16 cellular contexts compared by ENCODE assay signal in genomic region chr16:17334096-17334495, GRCh38.
DNase-seq lines count a peak whose midpoint lies in the region; ATAC-seq and TF ChIP-seq lines count a peak whose summit lies in the region.
"Had no signal": no experiment of that assay in that cellular context is flagged by ENCODE, and none has a peak within 500 bp of the region (broad histone marks: within the 10 kb centered on the region; RNA-seq: fewer than 3 reads in every experiment).

No MANE protein-coding gene starts in this region.

- no peak overlapping the region for H4K91ac ChIP-seq in IMR-90 (ENCODE audit: insufficient read depth, low read depth, low read length)

- H3K4me2 ChIP-seq in IMR-90 (ENCODE audit: low read depth, low read length) (no peak overlapping the region), MM.1S (ENCODE audit: low read depth, low read length) (no peak overlapping the region)

- peaks cover 8% of the 10 kb centered on the region for H3K9me1 ChIP-seq in IMR-90 (ENCODE audit: insufficient read depth, low read length)

- no peaks in the 10 kb centered on the region for H3K9me2 ChIP-seq in MM.1S (replicated peaks; ENCODE audit: insufficient read depth, low read length)

- peaks cover 13 to 35% of the 10 kb centered on the region in 2 experiments; a peak in 3 of 4 replicates for H3K79me1 ChIP-seq in IMR-90 (ENCODE audit: low read depth in 1 of 2, low read length in 2 of 2)

- no peak overlapping the region for H2BK5ac ChIP-seq in IMR-90 (ENCODE audit: low read depth, low read length, poor library complexity, severe bottlenecking)

- peak; percentile 85 for ATAC-seq in IMR-90 (ENCODE audit: low read depth)
- ATAC-seq: natural killer cell treated with Interleukin-12 subunit alpha and Interleukin-12 subunit beta and Interleukin-15 and Interleukin-18, amount 100 ng/mL, for 72 hours had no signal

- no peaks in the 10 kb centered on the region for H3F3A ChIP-seq in MM.1S (ENCODE audit: insufficient read depth, low read length)

- peaks cover 55% of the 10 kb centered on the region for H3K4me1 Mint-ChIP-seq in dendritic cell treated with granulocyte-macrophage colony-stimulating factor and Interleukin-4, amounts not matched to agents 40 ng/mL and 50 ng/mL, for 4 days (ENCODE audit: low read depth)

- no peak for TF ChIP-seq POLR2A in IMR-90 (IDR thresholded peaks at IDR 0.05; ENCODE audit: low read depth, low read length)

- no peak overlapping the region for H3K18ac ChIP-seq in IMR-90 (ENCODE audit: low read depth, low read length)

- H3K9ac ChIP-seq in IMR-90 (ENCODE audit: low read depth, low read length) (no peak overlapping the region), muscle layer of colon (ENCODE audit: low read length) (no peak overlapping the region), MM.1S (ENCODE audit: low read length) (no peak overlapping the region)

- intact Hi-C loops in IMR-90 (cut with micrococcal nuclease) = no loop called here
- intact Hi-C loops in dendritic cell treated with granulocyte-macrophage colony-stimulating factor and Interleukin-4, amounts not matched to agents 40 ng/mL and 50 ng/mL, for 4 days (cut with micrococcal nuclease) = no loop called here

- in situ Hi-C loops in IMR-90 (cut with MboI; ENCODE audit: low sequenced_read_pairs) = no loop called here

- no peak overlapping the region for H4K5ac ChIP-seq in IMR-90 (ENCODE audit: low read depth, low read length)

- TF ChIP-seq CTCF in AG04450 (IDR thresholded peaks at IDR 0.05; ENCODE audit: low read depth, low read length) (no peak), IMR-90 (conservative IDR thresholded peaks at IDR 0.05; ENCODE audit: low read depth, low read length) (no peak), MM.1S (IDR thresholded peaks at IDR 0.05; ENCODE audit: low read length) (no peak)

- no peak overlapping the region for H3K14ac ChIP-seq in IMR-90 (replicated peaks; ENCODE audit: low read depth, low read length)

- peak; percentile 67 for DNase-seq in AG04450 (ENCODE audit: low read depth, low spot score)
- peak; percentile 96 for DNase-seq in IMR-90
- DNase-seq in MM.1S = no peak
- no peak for DNase-seq in GF-D8 (lab: John Stamatoyannopoulos, UW)
- no peak for DNase-seq in epidermal melanocyte (ENCODE audit: insufficient read length, low spot score)
- DNase-seq in activated CD4-positive, alpha-beta T cell treated with anti-CD3 and anti-CD28 coated beads, Interleukin-2, amount 50 U/mL, for 1 hour = no peak
- DNase-seq: activated B cell treated with CpG ODN at 0.5 μM for 24 hours; activated effector memory CD4-positive, alpha-beta T cell treated with Interleukin-2 at 50 U/mL for 16 hours; dorsolateral prefrontal cortex; SHP77; stimulated activated CD4-positive, alpha-beta T cell treated with anti-CD3 and anti-CD28 coated beads, Interleukin-2, amount 100 ng/mL, for 48 hours; testis had no signal

- CTCF ChIA-PET in AG04450 (lab: Charles Lee) (no interaction called here), IMR-90 (lab: Yijun Ruan, JAX) (no interaction called here)

- H2AK5ac ChIP-seq in IMR-90 (ENCODE audit: low read depth, low read length) = no peak overlapping the region

- no peak overlapping the region for H3K23ac ChIP-seq in IMR-90 (ENCODE audit: low read depth, low read length)

- H4K20me1 ChIP-seq in IMR-90 (ENCODE audit: insufficient read depth, low read length) = peaks cover 7% of the 10 kb centered on the region; the same call in 1 of the 2 replicates
- no peaks in the 10 kb centered on the region for H4K20me1 ChIP-seq in MM.1S (ENCODE audit: insufficient read depth, low read length)

- H2BK120ac ChIP-seq in IMR-90 (ENCODE audit: low read depth, low read length) = no peak overlapping the region

- peaks cover 22% of the 10 kb centered on the region for H3K79me2 ChIP-seq in MM.1S (ENCODE audit: low read length)

- BruUV-seq in IMR-90 (replicated peaks; lab: Mats Ljungman, UMichigan) = no TSS peak

- peaks cover 4% of the 10 kb centered on the region for H3K4me1 ChIP-seq in IMR-90 (ENCODE audit: control insufficient read depth, insufficient read depth, low read length)
- H3K4me1 ChIP-seq in muscle layer of colon (ENCODE audit: insufficient read depth, low read length) = peaks cover 34% of the 10 kb centered on the region
- no peaks in the 10 kb centered on the region for H3K4me1 ChIP-seq in MM.1S (ENCODE audit: low read length)

- 33% methylated on average over 2 of the region's 5 CpGs; no CpG with 5 or more reads in 1 of the 2 experiments for WGBS in IMR-90 (ENCODE audit: extremely low coverage in 2 of 2, insufficient read length in 1 of 2), 2 experiments

- no peak overlapping the region; a peak in 1 of 4 replicates for H4K8ac ChIP-seq in IMR-90 (ENCODE audit: low read depth in 2 of 2, low read length in 2 of 2)

- dilution Hi-C loops in IMR-90 (cut with HindIII; ENCODE audit: low sequenced_read_pairs, unreplicated experiment) = no loop called here

- H3K9me3 ChIP-seq in AG04450 (ENCODE audit: control insufficient read depth, insufficient read depth, low read length) (no peaks in the 10 kb centered on the region), IMR-90 (ENCODE audit: control insufficient read depth, insufficient read depth, low read length) (no peaks in the 10 kb centered on the region), muscle layer of colon (ENCODE audit: low read length) (no peaks in the 10 kb centered on the region), MM.1S (replicated peaks; ENCODE audit: insufficient read depth, low read length) (no peaks in the 10 kb centered on the region)
- H3K9me3 ChIP-seq: testis had no signal

- H3K4me3 Mint-ChIP-seq in dendritic cell treated with granulocyte-macrophage colony-stimulating factor and Interleukin-4, amounts not matched to agents 40 ng/mL and 50 ng/mL, for 4 days = no peak overlapping the region
- H3K4me3 Mint-ChIP-seq: activated B cell treated with CpG ODN at 0.5 μM for 24 hours; natural killer cell treated with Interleukin-12 subunit alpha and Interleukin-12 subunit beta and Interleukin-15 and Interleukin-18, amount 100 ng/mL, for 72 hours had no signal

- H3K56ac ChIP-seq in IMR-90 (ENCODE audit: extremely low read depth, insufficient read depth, low read length) = no peak overlapping the region

- no peaks in the 10 kb centered on the region for H3K27me3 Mint-ChIP-seq in dendritic cell treated with granulocyte-macrophage colony-stimulating factor and Interleukin-4, amounts not matched to agents 40 ng/mL and 50 ng/mL, for 4 days
- H3K27me3 Mint-ChIP-seq: activated B cell treated with CpG ODN at 0.5 μM for 24 hours; natural killer cell treated with Interleukin-12 subunit alpha and Interleukin-12 subunit beta and Interleukin-15 and Interleukin-18, amount 100 ng/mL, for 72 hours had no signal

- H3K4me3 ChIP-seq in AG04450 (ENCODE audit: low read depth, low read length) (no peak overlapping the region), IMR-90 (ENCODE audit: insufficient read depth, low read depth, low read length) (no peak overlapping the region), muscle layer of colon (ENCODE audit: low read depth in 1 of 2, low read length in 2 of 2) (no peak overlapping the region), MM.1S (ENCODE audit: low read length) (no peak overlapping the region)
- H3K4me3 ChIP-seq: dorsolateral prefrontal cortex, testis had no signal

- H3K36me3 Mint-ChIP-seq in dendritic cell treated with granulocyte-macrophage colony-stimulating factor and Interleukin-4, amounts not matched to agents 40 ng/mL and 50 ng/mL, for 4 days (ENCODE audit: low read depth) = no peaks in the 10 kb centered on the region
- H3K36me3 Mint-ChIP-seq: natural killer cell treated with Interleukin-12 subunit alpha and Interleukin-12 subunit beta and Interleukin-15 and Interleukin-18, amount 100 ng/mL, for 72 hours had no signal

- H3K9me3 Mint-ChIP-seq in dendritic cell treated with granulocyte-macrophage colony-stimulating factor and Interleukin-4, amounts not matched to agents 40 ng/mL and 50 ng/mL, for 4 days = no peaks in the 10 kb centered on the region
- H3K9me3 Mint-ChIP-seq: activated B cell treated with CpG ODN at 0.5 μM for 24 hours; natural killer cell treated with Interleukin-12 subunit alpha and Interleukin-12 subunit beta and Interleukin-15 and Interleukin-18, amount 100 ng/mL, for 72 hours had no signal

- H3K27ac ChIP-seq in AG04450 (ENCODE audit: low read depth, low read length) (peak overlapping the region; percentile 53), IMR-90 (ENCODE audit: insufficient read depth, low read length) (no peak overlapping the region), muscle layer of colon (ENCODE audit: low read depth, low read length) (peak overlapping the region; percentile 35), MM.1S (ENCODE audit: low read length) (no peak overlapping the region)
- H3K27ac ChIP-seq: C4-2B, dorsolateral prefrontal cortex, testis had no signal

- H3K27ac Mint-ChIP-seq in dendritic cell treated with granulocyte-macrophage colony-stimulating factor and Interleukin-4, amounts not matched to agents 40 ng/mL and 50 ng/mL, for 4 days = peak overlapping the region; percentile 61
- H3K27ac Mint-ChIP-seq: activated B cell treated with CpG ODN at 0.5 μM for 24 hours had no signal

- POLR2A ChIA-PET in AG04450 (lab: Yijun Ruan, JAX) (interaction anchor here (0.6 kb wide), 1 partner anchor 17 kb away, joined by 4 read pairs; no protein-coding TSS in a partner anchor), IMR-90 (lab: Charles Lee; ENCODE audit: unreplicated experiment) (no interaction called here)

- no peak overlapping the region for H2BK15ac ChIP-seq in IMR-90 (ENCODE audit: low read depth, low read length)

- no peak overlapping the region for H3K4ac ChIP-seq in IMR-90 (ENCODE audit: low read depth, low read length)

- no peaks in the 10 kb centered on the region for H3K36me3 ChIP-seq in IMR-90 (ENCODE audit: control insufficient read depth, insufficient read depth, low read length)
- H3K36me3 ChIP-seq in muscle layer of colon (ENCODE audit: insufficient read depth, low read length) = no peaks in the 10 kb centered on the region
- no peaks in the 10 kb centered on the region for H3K36me3 ChIP-seq in MM.1S (replicated peaks; ENCODE audit: insufficient read depth, low read length)

- H3K27me3 ChIP-seq in AG04450 (ENCODE audit: control insufficient read depth, insufficient read depth, low read length) (no peaks in the 10 kb centered on the region), IMR-90 (ENCODE audit: control insufficient read depth, insufficient read depth, low read length) (no peaks in the 10 kb centered on the region), muscle layer of colon (ENCODE audit: control insufficient read depth in 1 of 2, insufficient read depth in 2 of 2, low read length in 2 of 2) (no peaks in the 10 kb centered on the region), MM.1S (replicated peaks; ENCODE audit: insufficient read depth, low read length) (no peaks in the 10 kb centered on the region)
- H3K27me3 ChIP-seq: dorsolateral prefrontal cortex, testis had no signal

- H2AK9ac ChIP-seq in IMR-90 (replicated peaks; ENCODE audit: low read depth, low read length, poor library complexity) = no peak overlapping the region

- no peak overlapping the region for H2BK20ac ChIP-seq in IMR-90 (ENCODE audit: low read depth, low read length)

- H2AFZ ChIP-seq in IMR-90 (replicated peaks; ENCODE audit: low read length, poor library complexity) (no peak overlapping the region), MM.1S (ENCODE audit: low read length) (no peak overlapping the region)

- TF ChIP-seq RAD21 in IMR-90 (IDR thresholded peaks at IDR 0.05; ENCODE audit: low read length) = no peak

TF ChIP-seq in IMR-90, 13 proteins besides CTCF, POLR2A, EP300 and RAD21 (continues in another document):
- no peak for TF ChIP-seq RFX5 (IDR thresholded peaks at IDR 0.05; ENCODE audit: low read depth, low read length)

Comparison
In these comparisons a context has a peak if more than half of its experiments do, and no peak if none do; other contexts are left out.
1. DNase-seq: peak in AG04450 (single experiment) and IMR-90 (single experiment); none in MM.1S (single experiment), GF-D8 (single experiment), epidermal melanocyte (single experiment) and activated CD4-positive, alpha-beta T cell treated with anti-CD3 and anti-CD28 coated beads, Interleukin-2, amount 50 U/mL, for 1 hour (single experiment).
2. H3K27ac ChIP-seq: peak in AG04450 (single experiment) and muscle layer of colon (single experiment); none in IMR-90 (single experiment) and MM.1S (single experiment).